6 cellular contexts compared by ENCODE assay signal in the genomic region with DNA sequence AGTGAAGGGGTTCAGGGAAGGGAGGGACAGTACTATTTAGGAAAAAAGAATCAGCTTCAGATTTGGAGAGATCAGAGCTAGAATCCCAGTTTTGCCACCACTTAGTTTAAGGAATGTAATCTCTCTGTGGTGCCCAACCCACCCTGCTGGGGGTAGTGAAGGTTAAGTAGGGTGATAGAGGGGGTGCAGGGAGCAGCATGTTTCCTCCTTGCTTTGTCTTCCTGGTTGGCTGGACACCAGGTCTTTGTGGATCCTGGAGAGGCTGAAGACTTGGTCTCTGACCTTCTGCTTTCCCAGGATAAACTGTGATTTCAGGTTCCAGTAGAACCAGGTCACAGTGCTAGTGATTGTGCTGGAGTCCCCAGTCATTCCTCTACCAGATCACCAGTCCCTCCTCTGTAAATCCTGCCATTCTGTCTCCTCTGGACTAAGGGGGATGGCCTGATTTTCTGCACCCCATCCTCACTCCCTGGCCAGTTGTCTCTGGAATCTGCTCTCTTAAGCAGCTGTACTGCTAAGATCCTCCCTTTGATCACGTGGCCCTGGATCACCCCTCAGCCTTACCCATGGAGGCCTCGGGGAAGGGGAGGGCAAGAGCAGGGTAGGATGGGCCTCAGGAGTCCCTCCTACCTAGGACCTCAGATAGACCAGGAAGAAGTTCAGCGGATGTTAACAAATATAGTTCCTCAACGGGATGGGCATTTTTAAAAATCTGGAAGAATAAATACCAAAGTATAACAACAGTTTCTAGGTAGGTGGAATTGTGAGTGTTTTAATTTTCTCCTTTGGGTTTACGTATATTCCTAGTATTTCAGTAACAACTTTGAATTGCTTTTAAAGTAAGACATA. TPM values are rescaled to one million over a fixed set of nuclear protein-coding genes. Genes with fewer than 3 reads are reported as not detected.
A peak's percentile ranks its signal among the peaks of the same experiment; 100 is the strongest.
DNase-seq lines count a peak whose midpoint lies in the region; ATAC-seq and TF ChIP-seq lines count a peak whose summit lies in the region.

No MANE protein-coding gene starts in this region.

- H3K4me3 ChIP-seq in adrenal gland, result peak overlapping the region in 1 of 4 donors; percentile 7

- intact Hi-C loops in adrenal gland (cut with DNase I), result no loop called here

- 40 to 46% (median 44%) methylated on average over 5 of the region's 5 CpGs for WGBS in adrenal gland, 4 donors

- no peak for TF ChIP-seq CTCF in adrenal gland (IDR thresholded peaks at IDR 0.05)

- TF ChIP-seq POLR2A in adrenal gland (IDR thresholded peaks at IDR 0.05), result no peak

- peak overlapping the region in 3 of 5 donors; percentile 22 to 71 (median 37) for H3K27ac ChIP-seq in adrenal gland

- no peaks in the 10 kb centered on the region for H3K27me3 ChIP-seq in adrenal gland

- H3K36me3 ChIP-seq in adrenal gland (replicated peaks in 1 of 2), result no peaks in the 10 kb centered on the region

- DNase-seq in EH (ENCODE audit: low read depth), result peak; percentile 83
- DNase-seq in adrenal gland, result peak in 5 of 7 donors; percentile 54 to 82 (median 66)
- peak; percentile 94 for DNase-seq in myocyte (ENCODE audit: low read depth)
- DNase-seq in activated gamma-delta T cell (lab: John Stamatoyannopoulos, UW), result no peak
- DNase-seq in NCI-H526 treated with DMSO at 0.1 percent for 48 hours (lab: John Stamatoyannopoulos, UW), result no peak

- H3K9me3 ChIP-seq in adrenal gland (replicated peaks in 1 of 3), result no peaks in the 10 kb centered on the region

- no peak for ATAC-seq in HG02885 (IDR thresholded peaks at IDR 0.05; ENCODE audit: poor library complexity, unreplicated experiment)

- peaks cover 26 to 37% of the 10 kb centered on the region in 2 donors for H3K4me1 ChIP-seq in adrenal gland (replicated peaks in 1 of 2)

RNA-seq across cellular contexts. Expression of a gene that starts 3.1 kb away (rescaled TPM):
- total RNA-seq in adrenal gland, result 10 to 100 TPM in 6 of 8 donors, 1 to 10 TPM in 2; 7.5 to 25.4 (median 16.7) TPM
- 10 to 100 TPM in 2 of 3 donors, 1 to 10 TPM in 1; 6.9 to 85.1 (median 69.8) TPM for polyA plus RNA-seq in adrenal gland
- 17.0 and 25.5 TPM in 2 replicates for total RNA-seq in myocyte
- 20.6 TPM for polyA plus RNA-seq in myocyte (2012)

RNA-seq across cellular contexts. Expression of a gene that starts 5.0 kb away (rescaled TPM):
- 10 to 100 TPM; 22.6 to 41.7 (median 30.6) TPM for total RNA-seq in adrenal gland
- 10 to 100 TPM; 14.9 to 72.9 (median 51.7) TPM for polyA plus RNA-seq in adrenal gland
- 23.7 and 30.0 TPM in 2 replicates for total RNA-seq in myocyte
- polyA plus RNA-seq in myocyte (2012), result 27.8 TPM

RNA-seq across cellular contexts. Expression of a gene that starts 11.2 kb away (rescaled TPM):
- total RNA-seq in adrenal gland (not detected), myocyte (not detected in 2 replicates)
- polyA plus RNA-seq in adrenal gland, result under 1 TPM in 1 of 3 donors, not detected in 2; 0.27 TPM
- polyA plus RNA-seq in myocyte (2012), result not detected

RNA-seq across cellular contexts. Expression of a gene that starts 44.2 kb away (rescaled TPM):
- total RNA-seq in adrenal gland (1,000 to 10,000 TPM in 2 of 8 donors, 100 to 1,000 TPM in 6; 300 to 1,158 (median 628) TPM), myocyte (141 and 158 TPM in 2 replicates)
- polyA plus RNA-seq in adrenal gland, result 100 to 1,000 TPM; 521 to 757 (median 545) TPM
- polyA plus RNA-seq in myocyte (2012), result 670 TPM

RNA-seq across cellular contexts. Expression of a gene that starts 54.6 kb away (rescaled TPM):
- 100 to 1,000 TPM in 6 of 8 donors, 10 to 100 TPM in 2; 68.2 to 233 (median 154) TPM for total RNA-seq in adrenal gland
- 100 to 1,000 TPM; 127 to 407 (median 130) TPM for polyA plus RNA-seq in adrenal gland
- 45.8 and 48.3 TPM in 2 replicates for total RNA-seq in myocyte
- polyA plus RNA-seq in myocyte (2012), result 136 TPM

Comparison
In these comparisons a context has a peak if more than half of its experiments do, and no peak if none do; other contexts are left out.
1. DNase-seq: peak in EH (single experiment), adrenal gland (5 of 7) and myocyte (single experiment); none in activated gamma-delta T cell (single experiment) and NCI-H526 treated with DMSO at 0.1 percent for 48 hours (single experiment).